In the genomic region with DNA sequence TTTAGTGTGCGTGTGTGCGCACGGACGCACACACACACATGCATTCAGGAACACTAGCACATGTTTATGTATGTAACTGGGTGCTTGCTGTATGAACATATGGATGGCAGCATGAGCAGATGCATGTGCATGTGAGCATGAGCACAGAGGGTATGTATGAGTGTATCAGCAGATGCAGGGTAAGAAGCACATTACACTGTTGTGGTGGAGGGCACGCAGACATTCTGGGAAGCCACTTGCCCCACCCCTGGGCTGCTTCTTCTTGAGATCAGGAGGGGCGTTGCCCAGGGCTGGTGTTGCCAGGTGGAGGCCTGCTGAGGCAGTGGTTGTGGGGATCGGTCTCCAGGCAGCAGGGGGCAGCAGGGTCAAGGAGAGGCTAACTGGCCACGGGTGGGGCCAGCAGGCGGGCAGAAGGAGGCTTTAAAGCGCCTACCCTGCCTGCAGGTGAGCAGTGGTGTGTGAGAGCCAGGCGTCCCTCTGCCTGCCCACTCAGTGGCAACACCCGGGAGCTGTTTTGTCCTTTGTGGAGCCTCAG, we compare ENCODE assay signal across 9 cellular contexts. TPM values are rescaled to one million over a fixed set of nuclear protein-coding genes. Genes with fewer than 3 reads are reported as not detected.
DNase-seq lines count a peak whose midpoint lies in the region; FAIRE-seq and TF ChIP-seq lines count a peak whose summit lies in the region.
"Had no signal": no experiment of that assay in that cellular context is flagged by ENCODE, and none has a peak within 500 bp of the region (broad histone marks: within the 10 kb centered on the region; RNA-seq: fewer than 3 reads in every experiment).

No MANE protein-coding gene starts in this region.

- H3K36me3 ChIP-seq in BLaER1 (no peaks in the 10 kb centered on the region), HEK293 (ENCODE audit: control insufficient read depth in 2 of 2, insufficient read depth in 1 of 2, low read length in 2 of 2) (no peaks in the 10 kb centered on the region)
- H3K36me3 ChIP-seq: heart right ventricle had no signal

- H3K27me3 ChIP-seq in BLaER1 = no peaks in the 10 kb centered on the region
- H3K27me3 ChIP-seq: heart right ventricle had no signal

- H3K4me2 ChIP-seq in BLaER1 = no peak overlapping the region

- peak; percentile 31 for DNase-seq in RCC 7860 (ENCODE audit: low spot score)
- peak; percentile 75 for DNase-seq in iPS-NIHi7 (ENCODE audit: extremely low spot score)
- no peak for DNase-seq in mucosa of gallbladder (ENCODE audit: low spot score)
- no peak for DNase-seq in AG08395 (ENCODE audit: low spot score)
- DNase-seq in NOMO-1 treated with DMSO at 0.1 percent for 48 hours (lab: John Stamatoyannopoulos, UW; ENCODE audit: unreplicated experiment) = no peak
- DNase-seq in GDM1 (lab: John Stamatoyannopoulos, UW) = no peak

- 0 out of 2 replicates have a peak overlapping the region, but pooled peaks have one; percentile 10 for H3K9ac ChIP-seq in BLaER1

- POLR2A ChIA-PET in HEK293 (lab: Yijun Ruan, JAX) = interaction anchor here (2.2 kb wide), 1 partner anchor 48 kb away, joined by 15 read pairs; the partner anchor contains the start of gene PIK3R3

- H4K20me1 ChIP-seq in BLaER1 = no peaks in the 10 kb centered on the region

- no peak for FAIRE-seq in RCC 7860 (lab: Jason Lieb, UNC)

- H3K4me1 ChIP-seq in BLaER1 (peaks cover 27% of the 10 kb centered on the region), HEK293 (ENCODE audit: control insufficient read depth, insufficient read depth, low read length) (peaks cover 3% of the 10 kb centered on the region; the same call in 1 of the 2 replicates)

- no peak overlapping the region for H3K4me3 ChIP-seq in BLaER1
- no peak overlapping the region for H3K4me3 ChIP-seq in HEK293 (ENCODE audit: low read depth, low read length)

- CTCF ChIA-PET in HEK293 (lab: Yijun Ruan, JAX) = interaction anchor here (0.6 to 9.3 kb wide), 13 partner anchors 12 to 191 kb away, joined by 3 to 148 read pairs (median 4); partner anchors contain the start of gene PIK3R3

- H3K27ac ChIP-seq in BLaER1 = no peak overlapping the region
- no peak overlapping the region for H3K27ac ChIP-seq in HEK293 (ENCODE audit: extremely low read depth, low read depth, low read length)

- peak; percentile 45; the same call in 1 of the 2 replicates for TF ChIP-seq CTCF in HEK293 (tag by site-specific recombination; IDR thresholded peaks at IDR 0.05)

- no peaks in the 10 kb centered on the region for H3K9me3 ChIP-seq in BLaER1
- no peaks in the 10 kb centered on the region for H3K9me3 ChIP-seq in HEK293 (ENCODE audit: control insufficient read depth, insufficient read depth, low read depth, low read length)
- H3K9me3 ChIP-seq: heart right ventricle had no signal

TF ChIP-seq in HEK293, 187 proteins besides CTCF, POLR2A, EP300 and RAD21:
- TF ChIP-seq FEZF1 (tag by site-specific recombination; IDR thresholded peaks at IDR 0.05) = 0 out of 2 replicates have a peak, but pooled peaks have one; percentile 1
- TF ChIP-seq, protein P1, sequence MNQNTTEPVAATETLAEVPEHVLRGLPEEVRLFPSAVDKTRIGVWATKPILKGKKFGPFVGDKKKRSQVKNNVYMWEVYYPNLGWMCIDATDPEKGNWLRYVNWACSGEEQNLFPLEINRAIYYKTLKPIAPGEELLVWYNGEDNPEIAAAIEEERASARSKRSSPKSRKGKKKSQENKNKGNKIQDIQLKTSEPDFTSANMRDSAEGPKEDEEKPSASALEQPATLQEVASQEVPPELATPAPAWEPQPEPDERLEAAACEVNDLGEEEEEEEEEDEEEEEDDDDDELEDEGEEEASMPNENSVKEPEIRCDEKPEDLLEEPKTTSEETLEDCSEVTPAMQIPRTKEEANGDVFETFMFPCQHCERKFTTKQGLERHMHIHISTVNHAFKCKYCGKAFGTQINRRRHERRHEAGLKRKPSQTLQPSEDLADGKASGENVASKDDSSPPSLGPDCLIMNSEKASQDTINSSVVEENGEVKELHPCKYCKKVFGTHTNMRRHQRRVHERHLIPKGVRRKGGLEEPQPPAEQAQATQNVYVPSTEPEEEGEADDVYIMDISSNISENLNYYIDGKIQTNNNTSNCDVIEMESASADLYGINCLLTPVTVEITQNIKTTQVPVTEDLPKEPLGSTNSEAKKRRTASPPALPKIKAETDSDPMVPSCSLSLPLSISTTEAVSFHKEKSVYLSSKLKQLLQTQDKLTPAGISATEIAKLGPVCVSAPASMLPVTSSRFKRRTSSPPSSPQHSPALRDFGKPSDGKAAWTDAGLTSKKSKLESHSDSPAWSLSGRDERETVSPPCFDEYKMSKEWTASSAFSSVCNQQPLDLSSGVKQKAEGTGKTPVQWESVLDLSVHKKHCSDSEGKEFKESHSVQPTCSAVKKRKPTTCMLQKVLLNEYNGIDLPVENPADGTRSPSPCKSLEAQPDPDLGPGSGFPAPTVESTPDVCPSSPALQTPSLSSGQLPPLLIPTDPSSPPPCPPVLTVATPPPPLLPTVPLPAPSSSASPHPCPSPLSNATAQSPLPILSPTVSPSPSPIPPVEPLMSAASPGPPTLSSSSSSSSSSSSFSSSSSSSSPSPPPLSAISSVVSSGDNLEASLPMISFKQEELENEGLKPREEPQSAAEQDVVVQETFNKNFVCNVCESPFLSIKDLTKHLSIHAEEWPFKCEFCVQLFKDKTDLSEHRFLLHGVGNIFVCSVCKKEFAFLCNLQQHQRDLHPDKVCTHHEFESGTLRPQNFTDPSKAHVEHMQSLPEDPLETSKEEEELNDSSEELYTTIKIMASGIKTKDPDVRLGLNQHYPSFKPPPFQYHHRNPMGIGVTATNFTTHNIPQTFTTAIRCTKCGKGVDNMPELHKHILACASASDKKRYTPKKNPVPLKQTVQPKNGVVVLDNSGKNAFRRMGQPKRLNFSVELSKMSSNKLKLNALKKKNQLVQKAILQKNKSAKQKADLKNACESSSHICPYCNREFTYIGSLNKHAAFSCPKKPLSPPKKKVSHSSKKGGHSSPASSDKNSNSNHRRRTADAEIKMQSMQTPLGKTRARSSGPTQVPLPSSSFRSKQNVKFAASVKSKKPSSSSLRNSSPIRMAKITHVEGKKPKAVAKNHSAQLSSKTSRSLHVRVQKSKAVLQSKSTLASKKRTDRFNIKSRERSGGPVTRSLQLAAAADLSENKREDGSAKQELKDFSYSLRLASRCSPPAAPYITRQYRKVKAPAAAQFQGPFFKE (tag by site-specific recombination; IDR thresholded peaks at IDR 0.05; ENCODE audit: borderline replicate concordance) = no peak
- peak; percentile 81 for TF ChIP-seq KLF1 (tag by site-specific recombination; IDR thresholded peaks at IDR 0.05)
TF ChIP-seq in HEK293: peak in this region for 2.

RNA-seq across cellular contexts. Expression of gene P3R3URF, which starts 3.9 kb away (rescaled TPM):
- not detected for total RNA-seq in mucosa of gallbladder
- total RNA-seq: heart right ventricle had no signal

RNA-seq across cellular contexts. Expression of gene TSPAN1, which starts 5.3 kb away (rescaled TPM):
- total RNA-seq in mucosa of gallbladder = 137 TPM

RNA-seq across cellular contexts. Expression of gene POMGNT1, which starts 18.1 kb away (rescaled TPM):
- 83.3 TPM for total RNA-seq in mucosa of gallbladder

RNA-seq across cellular contexts. Expression of gene LURAP1, which starts 23.0 kb away (rescaled TPM):
- 2.4 TPM for total RNA-seq in mucosa of gallbladder

RNA-seq across cellular contexts. Expression of gene PIK3R3, which starts 47.7 kb away (rescaled TPM):
- total RNA-seq in mucosa of gallbladder = 22.0 TPM

Comparison
In these comparisons a context has a peak if more than half of its experiments do, and no peak if none do; other contexts are left out.
1. DNase-seq: peak in RCC 7860 (single experiment) and iPS-NIHi7 (single experiment); none in mucosa of gallbladder (single experiment), AG08395 (single experiment), NOMO-1 treated with DMSO at 0.1 percent for 48 hours (single experiment) and GDM1 (single experiment).